ENCODE assay signal across 35 cellular contexts in the genomic region with DNA sequence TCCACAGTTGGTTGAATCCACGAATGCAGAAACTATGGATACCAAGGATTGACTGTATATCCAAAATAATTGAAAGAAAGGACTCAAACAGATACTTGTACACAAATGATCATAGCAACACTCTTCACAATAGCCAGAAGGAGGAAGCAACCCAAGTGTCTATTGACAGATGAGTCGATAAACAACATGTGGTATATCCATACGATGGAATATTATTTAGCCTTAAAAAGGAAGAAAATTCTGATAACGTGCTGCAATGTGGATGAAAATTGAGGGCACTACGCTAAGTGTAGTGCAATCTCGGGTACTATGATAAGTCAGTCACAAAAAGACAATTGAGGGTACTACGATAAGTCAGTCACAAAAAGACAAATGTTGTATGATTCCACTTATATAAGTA.
"Had no signal": no experiment of that assay in that cellular context is flagged by ENCODE, and none has a peak within 500 bp of the region (broad histone marks: within the 10 kb centered on the region; RNA-seq: fewer than 3 reads in every experiment).

No MANE protein-coding gene starts in this region.

- H3K9me3 ChIP-seq: MG63 had no signal

- H3K4me3 ChIP-seq: MG63 had no signal

- H3K27me3 ChIP-seq: MG63 had no signal

- H3K36me3 ChIP-seq: MG63 had no signal

- DNase-seq: Kasumi-1, MG63, MM.1S, MV-4-11, NCI-H1048, NCI-H1092, NCI-H1092 treated with DMSO at 0.1 percent for 48 hours, NCI-H1105, NCI-H1105 treated with DMSO at 0.1 percent for 48 hours, NCI-H1417, NCI-H1417 treated with DMSO at 0.1 percent for 48 hours, NCI-H1436, NCI-H1436 treated with DMSO at 0.1 percent for 48 hours, NCI-H146, NCI-H1694, NCI-H1694 treated with DMSO at 0.1 percent for 48 hours, NCI-H187, NCI-H187 treated with DMSO at 0.1 percent for 48 hours, NCI-H1930, NCI-H2029, NCI-H2029 treated with DMSO at 0.1 percent for 48 hours, NCI-H2081, NCI-H2081 treated with DMSO at 0.1 percent for 48 hours, NCI-H2107, NCI-H2171, NCI-H2171 treated with DMSO at 0.1 percent for 48 hours, NCI-H2227 treated with DMSO at 0.1 percent for 48 hours, NCI-H226, NCI-H345, NCI-H446, NCI-H446 treated with DMSO at 0.1 percent for 48 hours, NCI-H510A, NCI-H510A treated with DMSO at 0.1 percent for 48 hours, NCI-H524, NCI-H524 treated with DMSO at 0.1 percent for 48 hours had no signal
